In genomic region chr12:65590318-65590717, GRCh38 we compare ENCODE assay signal across 29 cellular contexts.
"Had no signal": no experiment of that assay in that cellular context is flagged by ENCODE, and none has a peak within 500 bp of the region (broad histone marks: within the 10 kb centered on the region; RNA-seq: fewer than 3 reads in every experiment).

No MANE protein-coding gene starts in this region.

- H3K4me3 Mint-ChIP-seq: activated naive CD4-positive, alpha-beta T cell treated with anti-CD3 and anti-CD28 coated beads for 36 hours; activated naive CD8-positive, alpha-beta T cell treated with anti-CD3 and anti-CD28 coated beads for 36 hours; activated T-helper 1 cell treated with anti-CD3 and anti-CD28 coated beads, Interleukin-12 subunit alpha, Interleukin-12 subunit beta, Interleukin-2, Interleukin-4 antibody, amounts not matched to agents 30 ng/mL and 10 ng/mL and 1 ng/mL, durations not matched to agents 14 hours and 24 hours and 36 hours; mesothelial cell of epicardium; naive thymus-derived CD4-positive, alpha-beta T cell; neural progenitor cell; T-helper 1 cell treated with Interleukin-12 subunit alpha and Interleukin-12 subunit beta and Interleukin-4 antibody, amounts not matched to agents 30 μg/mL and 1 μg/mL, for 36 hours had no signal

- H3K36me3 Mint-ChIP-seq: activated naive CD8-positive, alpha-beta T cell treated with anti-CD3 and anti-CD28 coated beads for 36 hours; mesothelial cell of epicardium; naive thymus-derived CD4-positive, alpha-beta T cell; neural progenitor cell had no signal

- H3K9me3 ChIP-seq: adrenal gland, body of pancreas, gastrocnemius medialis, spleen, tibial nerve had no signal

- H3K27ac Mint-ChIP-seq: activated naive CD4-positive, alpha-beta T cell treated with anti-CD3 and anti-CD28 coated beads for 36 hours; activated naive CD8-positive, alpha-beta T cell treated with anti-CD3 and anti-CD28 coated beads for 36 hours; activated T-helper 1 cell treated with anti-CD3 and anti-CD28 coated beads, Interleukin-12 subunit alpha, Interleukin-12 subunit beta, Interleukin-2, Interleukin-4 antibody, amounts not matched to agents 30 ng/mL and 10 ng/mL and 1 ng/mL, durations not matched to agents 14 hours and 24 hours and 36 hours; mesothelial cell of epicardium; naive thymus-derived CD4-positive, alpha-beta T cell; neural progenitor cell; T-helper 1 cell treated with Interleukin-12 subunit alpha and Interleukin-12 subunit beta and Interleukin-4 antibody, amounts not matched to agents 30 μg/mL and 1 μg/mL, for 36 hours had no signal

- DNase-seq: activated CD4-positive, alpha-beta T cell treated with anti-CD3 and anti-CD28 coated beads for 1 hour; activated CD4-positive, alpha-beta T cell treated with anti-CD3 and anti-CD28 coated beads, Interleukin-2, amount 50 U/mL, for 4 hours; activated CD8-positive, alpha-beta memory T cell treated with anti-CD3 and anti-CD28 coated beads, Interleukin-2, amount 50 U/mL, for 4 hours; activated effector memory CD4-positive, alpha-beta T cell treated with anti-CD3 and anti-CD28 coated beads, Interleukin-2, amount 50 U/mL, for 16 hours; activated naive CD4-positive, alpha-beta T cell treated with anti-CD3 and anti-CD28 coated beads for 36 hours; activated naive CD8-positive, alpha-beta T cell treated with anti-CD3 and anti-CD28 coated beads for 36 hours; activated T-cell treated with anti-CD3 and anti-CD28 coated beads, Interleukin-2, amount 50 U/mL, for 1 hour; adrenal gland; aorta; body of pancreas; cerebellar nuclear complex; dorsolateral prefrontal cortex; effector memory CD4-positive, alpha-beta T cell; gastrocnemius medialis; glutamatergic neuron; islet precursor cell; mammary epithelial cell; naive thymus-derived CD4-positive, alpha-beta T cell; occipital lobe; right cardiac atrium; spleen; stimulated activated naive CD4-positive, alpha-beta T cell treated with Interleukin-2 at 50 U/mL for 16 hours; T1000 had no signal

- H3K27me3 ChIP-seq: adrenal gland, body of pancreas, gastrocnemius medialis, neural progenitor cell, spleen, tibial nerve had no signal

- ATAC-seq: body of pancreas; gastrocnemius medialis; naive thymus-derived CD4-positive, alpha-beta T cell; right cardiac atrium had no signal

- H3K9ac ChIP-seq: neural progenitor cell had no signal

- H3K27ac ChIP-seq: adrenal gland, body of pancreas, coronary artery, dorsolateral prefrontal cortex, gastrocnemius medialis, neural progenitor cell, spleen, tibial nerve had no signal

- H3K4me1 Mint-ChIP-seq: activated naive CD8-positive, alpha-beta T cell treated with anti-CD3 and anti-CD28 coated beads for 36 hours had no signal

- H3K9me3 Mint-ChIP-seq: activated naive CD4-positive, alpha-beta T cell treated with anti-CD3 and anti-CD28 coated beads for 36 hours; activated naive CD8-positive, alpha-beta T cell treated with anti-CD3 and anti-CD28 coated beads for 36 hours; activated T-helper 1 cell treated with anti-CD3 and anti-CD28 coated beads, Interleukin-12 subunit alpha, Interleukin-12 subunit beta, Interleukin-2, Interleukin-4 antibody, amounts not matched to agents 30 ng/mL and 10 ng/mL and 1 ng/mL, durations not matched to agents 14 hours and 24 hours and 36 hours; mesothelial cell of epicardium; neural progenitor cell; T-helper 1 cell treated with Interleukin-12 subunit alpha and Interleukin-12 subunit beta and Interleukin-4 antibody, amounts not matched to agents 30 μg/mL and 1 μg/mL, for 36 hours had no signal

- H3K4me2 ChIP-seq: neural progenitor cell had no signal

- H3K36me3 ChIP-seq: adrenal gland, gastrocnemius medialis, neural progenitor cell, spleen, tibial nerve had no signal

- H2AFZ ChIP-seq: neural progenitor cell had no signal

- H3K4me3 ChIP-seq: adrenal gland, body of pancreas, coronary artery, dorsolateral prefrontal cortex, gastrocnemius medialis, neural progenitor cell, spleen, tibial nerve had no signal

- H3K4me1 ChIP-seq: adrenal gland, body of pancreas, gastrocnemius medialis, spleen, tibial nerve had no signal
